36 cellular contexts compared by ENCODE assay signal in the genomic region with DNA sequence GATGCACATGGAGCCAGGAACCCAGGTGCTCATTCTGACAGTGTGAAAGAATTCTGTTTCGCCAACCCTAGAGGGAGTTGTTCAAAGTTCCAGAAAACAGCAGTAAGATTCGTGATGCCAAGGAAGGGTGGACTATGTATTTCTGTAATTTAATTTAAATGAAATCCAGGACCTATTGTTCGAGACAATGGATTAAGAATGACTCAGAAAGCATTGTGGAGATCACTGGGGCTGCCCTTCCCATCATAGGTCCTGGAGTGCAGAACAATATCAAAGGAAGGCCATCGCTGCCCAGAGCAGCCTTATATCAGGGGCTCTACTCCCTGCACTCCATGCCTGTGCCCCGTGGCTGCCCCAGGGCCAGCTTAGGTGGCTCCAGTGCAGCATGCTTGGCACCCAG.
"Had no signal": no experiment of that assay in that cellular context is flagged by ENCODE, and none has a peak within 500 bp of the region (broad histone marks: within the 10 kb centered on the region; RNA-seq: fewer than 3 reads in every experiment).

No MANE protein-coding gene starts in this region.

- H3K27me3 Mint-ChIP-seq: activated CD4-positive, alpha-beta memory T cell treated with anti-CD3 and anti-CD28 coated beads, Interleukin-2, amount 10 ng/mL, durations not matched to agents 7 days and 5 days; activated naive CD8-positive, alpha-beta T cell; activated naive CD8-positive, alpha-beta T cell treated with anti-CD3 and anti-CD28 coated beads, Interleukin-2, amount 50 U/mL, for 24 hours had no signal

- H3K27ac ChIP-seq: brain microvascular endothelial cell, cardiac muscle cell, RWPE1, WERI-Rb-1 had no signal

- H3K9me3 Mint-ChIP-seq: activated CD4-positive, alpha-beta memory T cell treated with anti-CD3 and anti-CD28 coated beads, Interleukin-2, amount 10 ng/mL, durations not matched to agents 7 days and 5 days; activated naive CD4-positive, alpha-beta T cell treated with anti-CD3 and anti-CD28 coated beads, Interleukin-2, amount 10 ng/mL, durations not matched to agents 7 days and 5 days; activated naive CD8-positive, alpha-beta T cell treated with anti-CD3 and anti-CD28 coated beads, Interleukin-2, amount 50 U/mL, for 24 hours had no signal

- H3K27me3 ChIP-seq: brain microvascular endothelial cell, cardiac muscle cell, MG63 had no signal

- H3K4me3 Mint-ChIP-seq: activated CD4-positive, alpha-beta memory T cell treated with anti-CD3 and anti-CD28 coated beads, Interleukin-2, amount 10 ng/mL, durations not matched to agents 7 days and 5 days; activated CD8-positive, alpha-beta memory T cell treated with anti-CD3 and anti-CD28 coated beads, Interleukin-2, amount 10 ng/mL, durations not matched to agents 7 days and 5 days; activated naive CD4-positive, alpha-beta T cell treated with anti-CD3 and anti-CD28 coated beads, Interleukin-2, amount 10 ng/mL, durations not matched to agents 7 days and 5 days; activated naive CD8-positive, alpha-beta T cell; activated naive CD8-positive, alpha-beta T cell treated with anti-CD3 and anti-CD28 coated beads, Interleukin-2, amount 50 U/mL, for 24 hours had no signal

- H3K36me3 Mint-ChIP-seq: activated CD8-positive, alpha-beta memory T cell treated with anti-CD3 and anti-CD28 coated beads, Interleukin-2, amount 10 ng/mL, durations not matched to agents 7 days and 5 days; activated naive CD4-positive, alpha-beta T cell treated with anti-CD3 and anti-CD28 coated beads, Interleukin-2, amount 10 ng/mL, durations not matched to agents 7 days and 5 days; activated naive CD8-positive, alpha-beta T cell had no signal

- H3K9me3 ChIP-seq: MG63 had no signal

- H3K4me1 Mint-ChIP-seq: activated naive CD4-positive, alpha-beta T cell treated with anti-CD3 and anti-CD28 coated beads, Interleukin-2, amount 10 ng/mL, durations not matched to agents 7 days and 5 days had no signal

- H3K4me3 ChIP-seq: cardiac muscle cell, MG63 had no signal

- H3K27ac Mint-ChIP-seq: activated CD4-positive, alpha-beta memory T cell treated with anti-CD3 and anti-CD28 coated beads, Interleukin-2, amount 10 ng/mL, durations not matched to agents 7 days and 5 days; activated CD8-positive, alpha-beta memory T cell treated with anti-CD3 and anti-CD28 coated beads, Interleukin-2, amount 10 ng/mL, durations not matched to agents 7 days and 5 days; activated naive CD4-positive, alpha-beta T cell treated with anti-CD3 and anti-CD28 coated beads, Interleukin-2, amount 10 ng/mL, durations not matched to agents 7 days and 5 days; activated naive CD8-positive, alpha-beta T cell; activated naive CD8-positive, alpha-beta T cell treated with anti-CD3 and anti-CD28 coated beads, Interleukin-2, amount 50 U/mL, for 24 hours had no signal

- ATAC-seq: activated CD8-positive, alpha-beta memory T cell treated with anti-CD3 and anti-CD28 coated beads, Interleukin-2, amount 10 ng/mL, durations not matched to agents 7 days and 5 days; activated naive CD8-positive, alpha-beta T cell treated with anti-CD3 and anti-CD28 coated beads, Interleukin-2, amount 50 U/mL, for 24 hours; PC-3; Right ventricle myocardium inferior had no signal

- H3K36me3 ChIP-seq: brain microvascular endothelial cell, cardiac muscle cell, MG63, WERI-Rb-1 had no signal

- DNase-seq: activated CD4-positive, alpha-beta memory T cell treated with anti-CD3 and anti-CD28 coated beads, Interleukin-2, amount 10 ng/mL, durations not matched to agents 7 days and 5 days; activated CD4-positive, alpha-beta T cell treated with anti-CD3 and anti-CD28 coated beads for 1 hour; activated CD4-positive, alpha-beta T cell treated with anti-CD3 and anti-CD28 coated beads for 48 hours; activated CD4-positive, CD25-positive, alpha-beta regulatory T cell; activated CD8-positive, alpha-beta memory T cell treated with anti-CD3 and anti-CD28 coated beads for 24 hours; activated CD8-positive, alpha-beta memory T cell treated with anti-CD3 and anti-CD28 coated beads, Interleukin-2, amount 10 ng/mL, durations not matched to agents 7 days and 5 days; activated CD8-positive, alpha-beta memory T cell treated with anti-CD3 and anti-CD28 coated beads, Interleukin-2, amount 50 U/mL, for 48 hours; activated effector memory CD4-positive, alpha-beta T cell treated with Interleukin-2 at 50 U/mL for 16 hours; activated naive CD4-positive, alpha-beta T cell treated with anti-CD3 and anti-CD28 coated beads, Interleukin-2, amount 10 ng/mL, durations not matched to agents 7 days and 5 days; activated naive CD8-positive, alpha-beta T cell treated with anti-CD3 and anti-CD28 coated beads, Interleukin-2, amount 50 U/mL, for 24 hours; activated T-cell treated with anti-CD3 and anti-CD28 coated beads, Interleukin-2, amount 50 U/mL, for 48 hours; anterior cingulate cortex; brain microvascular endothelial cell; Kasumi-1; KG1; MG63; NCI-H1048; NCI-H1105 treated with DMSO at 0.1 percent for 48 hours; NCI-H1436; NCI-H1694 treated with DMSO at 0.1 percent for 48 hours; NCI-H2029 treated with DMSO at 0.1 percent for 48 hours; NCI-H2107; NCI-H2171; NCI-H510A; NCI-H526; NCI-H748 treated with DMSO at 0.1 percent for 48 hours; NK-92 treated with Interleukin-12 subunit alpha and Interleukin-12 subunit beta, amount 100 ng/mL, for 24 hours; PC-3; SIG-M5; SW 1271; T1000; WERI-Rb-1 had no signal
